ENCODE assay signal across 8 cellular contexts in the genomic region with DNA sequence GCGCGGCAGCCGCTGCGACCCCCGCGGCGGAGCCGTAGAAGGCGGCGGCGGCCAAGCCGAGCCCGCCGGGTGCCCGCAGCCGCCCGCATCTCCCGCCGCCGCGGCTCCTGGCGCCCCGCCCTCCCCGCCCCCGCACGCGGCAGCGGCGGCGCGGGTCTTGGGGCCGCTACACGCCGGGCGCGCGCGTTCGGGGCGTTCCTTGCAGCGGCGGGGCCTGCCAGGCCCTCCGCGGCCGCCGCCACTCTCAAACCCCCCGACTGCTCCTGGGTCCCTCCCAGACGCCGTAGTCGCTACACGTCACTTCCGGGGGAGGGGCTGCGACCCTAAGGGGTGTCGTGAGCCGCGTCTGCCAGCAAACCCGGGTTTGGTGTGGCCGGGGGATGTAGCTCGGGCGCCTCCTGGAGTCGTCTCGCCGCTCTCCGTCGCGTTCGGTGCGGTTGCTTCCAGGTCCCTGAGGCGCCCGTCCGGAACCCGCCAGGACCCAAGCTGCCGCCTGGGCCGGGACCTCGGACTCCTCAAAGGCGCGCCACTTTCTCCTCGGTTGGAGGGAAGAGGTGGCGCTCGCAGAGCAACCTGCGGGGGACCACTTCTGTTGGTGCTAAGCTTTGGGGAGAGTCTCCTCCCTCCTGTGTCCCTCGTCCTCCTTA. TPM values are rescaled to one million over a fixed set of nuclear protein-coding genes. Genes with fewer than 3 reads are reported as not detected.
A peak's percentile ranks its signal among the peaks of the same experiment; 100 is the strongest.
DNase-seq lines count a peak whose midpoint lies in the region; ATAC-seq and TF ChIP-seq lines count a peak whose summit lies in the region.

A gene with protein sequence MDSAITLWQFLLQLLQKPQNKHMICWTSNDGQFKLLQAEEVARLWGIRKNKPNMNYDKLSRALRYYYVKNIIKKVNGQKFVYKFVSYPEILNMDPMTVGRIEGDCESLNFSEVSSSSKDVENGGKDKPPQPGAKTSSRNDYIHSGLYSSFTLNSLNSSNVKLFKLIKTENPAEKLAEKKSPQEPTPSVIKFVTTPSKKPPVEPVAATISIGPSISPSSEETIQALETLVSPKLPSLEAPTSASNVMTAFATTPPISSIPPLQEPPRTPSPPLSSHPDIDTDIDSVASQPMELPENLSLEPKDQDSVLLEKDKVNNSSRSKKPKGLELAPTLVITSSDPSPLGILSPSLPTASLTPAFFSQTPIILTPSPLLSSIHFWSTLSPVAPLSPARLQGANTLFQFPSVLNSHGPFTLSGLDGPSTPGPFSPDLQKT (minus strand): TSS at position 285 of the 647 bp plus-strand sequence. CDS start 8,129 bp downstream, outside the sequence.

- peak; percentile 96 for DNase-seq in DMS153 treated with DMSO at 0.1 percent for 48 hours (lab: John Stamatoyannopoulos, UW; ENCODE audit: unreplicated experiment)
- peak; percentile 97 for DNase-seq in Jurkat, Clone E6-1 (ENCODE audit: low read depth, low spot score)
- peak; percentile 99 for DNase-seq in PC-3
- DNase-seq in activated T-cell treated with anti-CD3 and anti-CD28 coated beads, Interleukin-2, amount 50 U/mL, for 1 hour = peak; percentile 99
- DNase-seq in erythroblast (lab: John Stamatoyannopoulos, UW) = peak; percentile 99
- DNase-seq in stimulated activated CD8-positive, alpha-beta memory T cell treated with anti-CD3 and anti-CD28 coated beads, Interleukin-7, amount 100 ng/mL, for 1 hour (ENCODE audit: low read depth in 2 of 2) = peak; percentile 99

- TF ChIP-seq CTCF in PC-3 (conservative IDR thresholded peaks at IDR 0.05; ENCODE audit: low read depth, low read length) = peak; percentile 72

- H4K20me1 ChIP-seq in PC-3 (ENCODE audit: low read length) = peaks cover 6% of the 10 kb centered on the region

- H3K36me3 ChIP-seq in PC-3 (ENCODE audit: low read depth, low read length) (no peaks in the 10 kb centered on the region), mucosa of stomach (ENCODE audit: control insufficient read depth, insufficient read depth, low read length) (no peaks in the 10 kb centered on the region)

- intact Hi-C loops in PC-3 (cut with micrococcal nuclease) = loop anchor here (1.0 to 2.0 kb wide), 4 partner anchors 25 to 103 kb away; no protein-coding TSS in a partner anchor

- peak within 1 kb of the TSS; percentile 94 for H3K4me2 ChIP-seq in PC-3 (ENCODE audit: low read length)

- ATAC-seq in GM21576 (IDR thresholded peaks at IDR 0.05; ENCODE audit: unreplicated experiment) (peak; percentile 77), PC-3 (peak; percentile 79)

- no peaks in the 10 kb centered on the region for H3K9me3 ChIP-seq in PC-3 (ENCODE audit: low read length)
- H3K9me3 ChIP-seq in mucosa of stomach (ENCODE audit: control insufficient read depth, low read length) = no peaks in the 10 kb centered on the region

- H3K4me3 ChIP-seq in Jurkat, Clone E6-1 (ENCODE audit: low read length) = peak within 1 kb of the TSS; percentile 77
- H3K4me3 ChIP-seq in PC-3 (ENCODE audit: low read length) (peak within 1 kb of the TSS; percentile 86), mucosa of stomach (ENCODE audit: low read length) (peak within 1 kb of the TSS; percentile 48)

- TF ChIP-seq POLR2A in erythroblast (IDR thresholded peaks at IDR 0.05; ENCODE audit: low read length) = peak; percentile 88

- CTCF ChIA-PET in PC-3 (lab: Charles Lee) = interaction anchor here (0.5 to 3.4 kb wide), 4 partner anchors 23 to 53 kb away, joined by 3 to 21 read pairs (median 8); no protein-coding TSS in a partner anchor

- no peaks in the 10 kb centered on the region for H3K27me3 ChIP-seq in PC-3 (ENCODE audit: low read length)
- no peaks in the 10 kb centered on the region for H3K27me3 ChIP-seq in mucosa of stomach (ENCODE audit: control insufficient read depth, insufficient read depth, low read length)

- peak within 1 kb of the TSS; percentile 78 for H2AFZ ChIP-seq in PC-3 (ENCODE audit: low read length)

- H3K27ac ChIP-seq in PC-3 (ENCODE audit: low read length) = peak within 1 kb of the TSS; percentile 76

- BruUV-seq in PC-3 (replicated peaks; lab: Mats Ljungman, UMichigan) = no TSS peak

- H3K4me1 ChIP-seq in PC-3 (ENCODE audit: insufficient read depth, low read length) = peaks cover 24% of the 10 kb centered on the region
- H3K4me1 ChIP-seq in mucosa of stomach (ENCODE audit: control insufficient read depth, insufficient read depth, low read length) = peaks cover 7% of the 10 kb centered on the region

- peak within 1 kb of the TSS; percentile 84 for H3K9ac ChIP-seq in PC-3 (ENCODE audit: low read length)
- H3K9ac ChIP-seq in mucosa of stomach (ENCODE audit: low read length) = peak within 1 kb of the TSS; percentile 78

- no peaks in the 10 kb centered on the region for H3F3A ChIP-seq in PC-3 (ENCODE audit: low read length, unreplicated experiment)

- H3K79me2 ChIP-seq in PC-3 (ENCODE audit: low read length) = peaks cover 42% of the 10 kb centered on the region

- POLR2A ChIA-PET in PC-3 (lab: Charles Lee; ENCODE audit: unreplicated experiment) = interaction anchor here (0.5 to 0.6 kb wide), 5 partner anchors 24 to 838 kb away, joined by 3 to 6 read pairs (median 4); a partner anchor contains a TSS

- no peaks in the 10 kb centered on the region for H3K9me2 ChIP-seq in PC-3 (replicated peaks; ENCODE audit: low read length)

RNA-seq across cellular contexts. Expression of the gene that starts here (rescaled TPM):
- polyA plus RNA-seq in Jurkat, Clone E6-1 (2012; ENCODE audit: insufficient read depth, insufficient read length) = 8.5 TPM
- 16.3 and 16.4 TPM in 2 replicates for total RNA-seq in PC-3 (2014; rRNA removed)

Comparison
In these comparisons a context has a peak if more than half of its experiments do, and no peak if none do; other contexts are left out.
1. Peak in every context shown above with its lines: DNase-seq, ATAC-seq, H3K4me3 ChIP-seq and H3K27ac ChIP-seq.